In genomic region chr2:124967325-124967724, GRCh38 we compare ENCODE assay signal across 36 cellular contexts.
"Had no signal": no experiment of that assay in that cellular context is flagged by ENCODE, and none has a peak within 500 bp of the region (broad histone marks: within the 10 kb centered on the region; RNA-seq: fewer than 3 reads in every experiment).

No MANE protein-coding gene starts in this region.

- H3K27ac ChIP-seq: ascending aorta, Peyer's patch, VCaP had no signal

- H3K9me3 ChIP-seq: ascending aorta, Peyer's patch had no signal

- H3K4me1 ChIP-seq: ascending aorta, Peyer's patch had no signal

- H3K36me3 ChIP-seq: ascending aorta, Peyer's patch had no signal

- H3K27me3 ChIP-seq: ascending aorta, Peyer's patch had no signal

- ATAC-seq: activated CD8-positive, alpha-beta memory T cell treated with anti-CD3 and anti-CD28 coated beads, Interleukin-2, amount 10 ng/mL, durations not matched to agents 7 days and 5 days; activated T-helper 17 cell treated with anti-CD3 and anti-CD28 coated beads, Interleukin-2, amount 50 U/mL, for 72 hours; PC-3 had no signal

- DNase-seq: activated B cell treated with CpG ODN at 0.5 μM for 24 hours; activated CD4-positive, alpha-beta memory T cell treated with anti-CD3 and anti-CD28 coated beads for 36 hours; activated CD4-positive, alpha-beta T cell treated with anti-CD3 and anti-CD28 coated beads for 4 hours; activated CD4-positive, alpha-beta T cell treated with anti-CD3 and anti-CD28 coated beads, Interleukin-2, amount 50 U/mL, for 1 hour; activated CD4-positive, CD25-positive, alpha-beta regulatory T cell treated with anti-CD3 and anti-CD28 coated beads, Interleukin-2, amount 50 U/mL, for 72 hours; activated CD8-positive, alpha-beta memory T cell treated with anti-CD3 and anti-CD28 coated beads, Interleukin-2, amount 10 ng/mL, durations not matched to agents 7 days and 5 days; activated CD8-positive, alpha-beta memory T cell treated with anti-CD3 and anti-CD28 coated beads, Interleukin-2, amount 50 U/mL, for 48 hours; activated effector memory CD4-positive, alpha-beta T cell treated with anti-CD3 and anti-CD28 coated beads, Interleukin-2, amount 50 U/mL, for 16 hours; activated naive CD4-positive, alpha-beta T cell; activated naive CD4-positive, alpha-beta T cell treated with anti-CD3 and anti-CD28 coated beads, Interleukin-2, amount 50 U/mL, for 16 hours; activated naive CD8-positive, alpha-beta T cell treated with anti-CD3 and anti-CD28 coated beads for 36 hours; activated T-cell treated with anti-CD3 and anti-CD28 coated beads, Interleukin-2, amount 50 U/mL, for 48 hours; amygdala; Kasumi-1; KG1; MM.1S; MV-4-11; NCI-H1092; NCI-H1436 treated with DMSO at 0.1 percent for 48 hours; NCI-H1694 treated with DMSO at 0.1 percent for 48 hours; NCI-H2029; NCI-H345; NCI-H524 treated with DMSO at 0.1 percent for 48 hours; NCI-H748 treated with DMSO at 0.1 percent for 48 hours; NK-92 treated with Interleukin-12 subunit alpha and Interleukin-12 subunit beta, amount 100 ng/mL, for 24 hours; PC-3; Peyer's patch; Right ventricle myocardium superior; RPMI8226; SW 1271; T-helper 1 cell; T-helper 2 cell; T-helper 9 cell had no signal

- H3K4me3 ChIP-seq: ascending aorta, Peyer's patch had no signal
